Comparison of ENCODE assay signal across 9 cellular contexts in the genomic region with DNA sequence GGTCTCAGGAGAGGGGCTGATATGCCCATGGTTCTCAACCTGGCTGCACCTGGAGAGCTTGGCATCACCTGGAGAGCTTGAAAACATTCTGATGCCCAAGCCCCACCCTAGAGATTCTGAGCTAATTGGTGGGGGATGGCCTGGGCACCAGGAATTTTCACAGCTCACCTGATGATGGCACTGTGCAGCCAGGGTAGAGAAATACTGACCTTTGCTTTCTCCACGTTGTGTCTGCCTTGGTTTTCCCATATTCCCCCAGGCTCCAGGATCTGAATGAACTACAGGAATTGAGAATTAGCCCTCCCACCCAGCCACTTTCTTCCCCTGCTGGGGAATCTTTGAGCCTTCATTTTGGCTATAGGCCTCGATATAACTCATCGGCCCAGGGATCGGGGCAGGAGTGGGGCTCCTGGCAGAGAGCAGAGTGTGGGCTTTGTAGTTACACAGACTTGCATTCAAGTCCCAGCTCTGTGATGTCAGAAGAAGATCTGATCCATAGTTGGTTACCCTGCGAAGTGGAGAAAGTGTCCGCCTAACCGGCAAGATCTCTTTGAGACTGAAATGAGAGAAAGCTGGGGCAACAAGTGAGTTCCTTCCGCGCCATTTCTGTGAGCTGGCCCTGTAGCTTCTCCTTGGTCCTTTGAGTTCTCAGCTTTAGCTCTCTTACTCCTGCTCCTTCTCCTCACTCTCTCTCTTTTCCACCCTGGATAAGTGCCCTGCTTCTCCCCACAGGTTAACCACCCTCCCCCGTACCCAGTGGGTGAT. TPM values are rescaled to one million over a fixed set of nuclear protein-coding genes. Genes with fewer than 3 reads are reported as not detected.
A peak's percentile ranks its signal among the peaks of the same experiment; 100 is the strongest.
DNase-seq lines count a peak whose midpoint lies in the region; ATAC-seq, FAIRE-seq and TF ChIP-seq lines count a peak whose summit lies in the region.
"Had no signal": no experiment of that assay in that cellular context is flagged by ENCODE, and none has a peak within 500 bp of the region (broad histone marks: within the 10 kb centered on the region; RNA-seq: fewer than 3 reads in every experiment).

No MANE protein-coding gene starts in this region.

- CTCF ChIA-PET in CD8-positive, alpha-beta memory T cell (lab: Charles Lee) = interaction anchor here (0.7 to 2.5 kb wide), 7 partner anchors 8 to 340 kb away, joined by 3 to 13 read pairs (median 4); no protein-coding TSS in a partner anchor

- no peak for FAIRE-seq in bronchial epithelial cell (lab: Jason Lieb, UNC)

- POLR2A ChIA-PET in activated naive CD8-positive, alpha-beta T cell treated with anti-CD3 and anti-CD28 coated beads, Interleukin-2, amount 10 ng/mL, durations not matched to agents 7 days and 5 days (lab: Charles Lee) = interaction anchor here (0.6 to 1.6 kb wide), 2 partner anchors 329 to 1234 kb away, joined by 3 to 5 read pairs; no protein-coding TSS in a partner anchor
- POLR2A ChIA-PET in CD8-positive, alpha-beta memory T cell (lab: Charles Lee) = interaction anchor here (0.7 kb wide), 1 partner anchor 11 kb away, joined by 6 read pairs; no protein-coding TSS in a partner anchor

- no peak overlapping the region for H3K27ac Mint-ChIP-seq in activated naive CD8-positive, alpha-beta T cell treated with anti-CD3 and anti-CD28 coated beads, Interleukin-2, amount 10 ng/mL, durations not matched to agents 7 days and 5 days
- H3K27ac Mint-ChIP-seq in activated naive CD8-positive, alpha-beta T cell treated with anti-CD3 and anti-CD28 coated beads for 36 hours = no peak overlapping the region
- no peak overlapping the region for H3K27ac Mint-ChIP-seq in neural crest cell (ENCODE audit: unreplicated experiment)
- H3K27ac Mint-ChIP-seq in CD8-positive, alpha-beta memory T cell = peak overlapping the region in 3 of 8 donors; percentile 30 to 43 (median 36)
- H3K27ac Mint-ChIP-seq: activated naive CD4-positive, alpha-beta T cell treated with anti-CD3 and anti-CD28 coated beads, Interleukin-2, amount 50 U/mL, for 24 hours had no signal

- H3K9me3 ChIP-seq in CD8-positive, alpha-beta memory T cell (ENCODE audit: low read length) = no peaks in the 10 kb centered on the region

- no peaks in the 10 kb centered on the region for H3K9me3 Mint-ChIP-seq in activated naive CD8-positive, alpha-beta T cell treated with anti-CD3 and anti-CD28 coated beads, Interleukin-2, amount 10 ng/mL, durations not matched to agents 7 days and 5 days
- H3K9me3 Mint-ChIP-seq in activated naive CD8-positive, alpha-beta T cell treated with anti-CD3 and anti-CD28 coated beads for 36 hours = no peaks in the 10 kb centered on the region
- H3K9me3 Mint-ChIP-seq in neural crest cell = no peaks in the 10 kb centered on the region
- H3K9me3 Mint-ChIP-seq in CD8-positive, alpha-beta memory T cell = no peaks in the 10 kb centered on the region
- H3K9me3 Mint-ChIP-seq: activated naive CD4-positive, alpha-beta T cell treated with anti-CD3 and anti-CD28 coated beads, Interleukin-2, amount 50 U/mL, for 24 hours had no signal

- H3K4me3 Mint-ChIP-seq in activated naive CD8-positive, alpha-beta T cell treated with anti-CD3 and anti-CD28 coated beads, Interleukin-2, amount 10 ng/mL, durations not matched to agents 7 days and 5 days = no peak overlapping the region
- no peak overlapping the region for H3K4me3 Mint-ChIP-seq in activated naive CD8-positive, alpha-beta T cell treated with anti-CD3 and anti-CD28 coated beads for 36 hours
- no peak overlapping the region for H3K4me3 Mint-ChIP-seq in neural crest cell
- no peak overlapping the region for H3K4me3 Mint-ChIP-seq in CD8-positive, alpha-beta memory T cell
- H3K4me3 Mint-ChIP-seq: activated naive CD4-positive, alpha-beta T cell treated with anti-CD3 and anti-CD28 coated beads, Interleukin-2, amount 50 U/mL, for 24 hours had no signal

- H3K4me1 ChIP-seq in CD8-positive, alpha-beta memory T cell (ENCODE audit: insufficient read depth, low read length) = no peaks in the 10 kb centered on the region

- no peaks in the 10 kb centered on the region for H3K36me3 Mint-ChIP-seq in activated naive CD8-positive, alpha-beta T cell treated with anti-CD3 and anti-CD28 coated beads, Interleukin-2, amount 10 ng/mL, durations not matched to agents 7 days and 5 days
- no peaks in the 10 kb centered on the region for H3K36me3 Mint-ChIP-seq in activated naive CD8-positive, alpha-beta T cell treated with anti-CD3 and anti-CD28 coated beads for 36 hours
- H3K36me3 Mint-ChIP-seq in neural crest cell (ENCODE audit: low read depth) = no peaks in the 10 kb centered on the region
- no peaks in the 10 kb centered on the region for H3K36me3 Mint-ChIP-seq in CD8-positive, alpha-beta memory T cell
- H3K36me3 Mint-ChIP-seq: activated naive CD4-positive, alpha-beta T cell treated with anti-CD3 and anti-CD28 coated beads, Interleukin-2, amount 50 U/mL, for 24 hours had no signal

- H3K27ac ChIP-seq in CD8-positive, alpha-beta memory T cell (ENCODE audit: low read depth, low read length) = no peak overlapping the region

- H3K36me3 ChIP-seq in bronchial epithelial cell (ENCODE audit: control insufficient read depth, insufficient read depth, low read length) = no peaks in the 10 kb centered on the region
- H3K36me3 ChIP-seq in CD8-positive, alpha-beta memory T cell (ENCODE audit: insufficient read depth, low read length) = no peaks in the 10 kb centered on the region

- ATAC-seq in activated naive CD8-positive, alpha-beta T cell treated with anti-CD3 and anti-CD28 coated beads, Interleukin-2, amount 10 ng/mL, durations not matched to agents 7 days and 5 days (ENCODE audit: low read depth) = peak; percentile 39

- TF ChIP-seq CTCF in bronchial epithelial cell (IDR thresholded peaks at IDR 0.05; ENCODE audit: insufficient read depth, low read length, severe bottlenecking) (peak; percentile 82), neural crest cell (conservative IDR thresholded peaks at IDR 0.05) (peak; percentile 40)

- no peaks in the 10 kb centered on the region for H3K27me3 ChIP-seq in bronchial epithelial cell (ENCODE audit: control insufficient read depth, insufficient read depth, low read length)
- no peaks in the 10 kb centered on the region for H3K27me3 ChIP-seq in CD8-positive, alpha-beta memory T cell (ENCODE audit: insufficient read depth, low read length, poor library complexity, severe bottlenecking)

- DNase-seq in activated naive CD8-positive, alpha-beta T cell treated with anti-CD3 and anti-CD28 coated beads, Interleukin-2, amount 10 ng/mL, durations not matched to agents 7 days and 5 days = no peak
- no peak for DNase-seq in activated naive CD8-positive, alpha-beta T cell treated with anti-CD3 and anti-CD28 coated beads for 36 hours
- peak; percentile 52 for DNase-seq in NCI-H510A treated with DMSO at 0.1 percent for 48 hours (lab: John Stamatoyannopoulos, UW)
- peak; percentile 63 for DNase-seq in bronchial epithelial cell (ENCODE audit: low read depth)
- no peak for DNase-seq in neural crest cell (ENCODE audit: low read depth, low spot score)
- no peak for DNase-seq in NCI-H446 (lab: John Stamatoyannopoulos, UW)
- no peak for DNase-seq in NCI-H1694 treated with DMSO at 0.1 percent for 48 hours (lab: John Stamatoyannopoulos, UW)
- DNase-seq in CD8-positive, alpha-beta memory T cell = no peak

- H3K4me3 ChIP-seq in bronchial epithelial cell (ENCODE audit: low read depth, low read length) = no peak overlapping the region
- no peak overlapping the region for H3K4me3 ChIP-seq in CD8-positive, alpha-beta memory T cell (ENCODE audit: low read length)

- peaks cover 7% of the 10 kb centered on the region for H3K4me1 Mint-ChIP-seq in activated naive CD8-positive, alpha-beta T cell treated with anti-CD3 and anti-CD28 coated beads, Interleukin-2, amount 10 ng/mL, durations not matched to agents 7 days and 5 days
- no peaks in the 10 kb centered on the region for H3K4me1 Mint-ChIP-seq in activated naive CD8-positive, alpha-beta T cell treated with anti-CD3 and anti-CD28 coated beads for 36 hours
- H3K4me1 Mint-ChIP-seq in neural crest cell = no peaks in the 10 kb centered on the region
- H3K4me1 Mint-ChIP-seq in CD8-positive, alpha-beta memory T cell = no peaks in the 10 kb centered on the region
- H3K4me1 Mint-ChIP-seq: activated naive CD4-positive, alpha-beta T cell treated with anti-CD3 and anti-CD28 coated beads, Interleukin-2, amount 50 U/mL, for 24 hours had no signal

- H3K27me3 Mint-ChIP-seq in activated naive CD8-positive, alpha-beta T cell treated with anti-CD3 and anti-CD28 coated beads, Interleukin-2, amount 10 ng/mL, durations not matched to agents 7 days and 5 days = peaks cover 8% of the 10 kb centered on the region
- H3K27me3 Mint-ChIP-seq in activated naive CD8-positive, alpha-beta T cell treated with anti-CD3 and anti-CD28 coated beads for 36 hours = no peaks in the 10 kb centered on the region
- peaks cover 12% of the 10 kb centered on the region for H3K27me3 Mint-ChIP-seq in neural crest cell (ENCODE audit: low read depth)
- H3K27me3 Mint-ChIP-seq in CD8-positive, alpha-beta memory T cell = peaks cover 4 to 12% of the 10 kb centered on the region in 2 donors
- H3K27me3 Mint-ChIP-seq: activated naive CD4-positive, alpha-beta T cell treated with anti-CD3 and anti-CD28 coated beads, Interleukin-2, amount 50 U/mL, for 24 hours had no signal

RNA-seq across cellular contexts. Expression of a gene that starts 33.1 kb away (rescaled TPM):
- total RNA-seq in activated naive CD8-positive, alpha-beta T cell treated with anti-CD3 and anti-CD28 coated beads, Interleukin-2, amount 10 ng/mL, durations not matched to agents 7 days and 5 days = 10 to 100 TPM; 27.5 to 29.7 TPM
- total RNA-seq in activated naive CD8-positive, alpha-beta T cell treated with anti-CD3 and anti-CD28 coated beads for 36 hours = 10 to 100 TPM; 17.6 to 18.8 TPM
- total RNA-seq in bronchial epithelial cell (28.8 and 32.1 TPM in 2 replicates), neural crest cell (28.7 and 30.0 TPM in 2 replicates)
- 10 to 100 TPM; 17.5 to 19.3 TPM for total RNA-seq in CD8-positive, alpha-beta memory T cell
- 38.3 TPM for polyA plus RNA-seq in CD8-positive, alpha-beta memory T cell

Comparison
In these comparisons a context has a peak if more than half of its experiments do, and no peak if none do; other contexts are left out.
1. DNase-seq: peak in NCI-H510A treated with DMSO at 0.1 percent for 48 hours (single experiment) and bronchial epithelial cell (single experiment); none in activated naive CD8-positive, alpha-beta T cell treated with anti-CD3 and anti-CD28 coated beads, Interleukin-2, amount 10 ng/mL, durations not matched to agents 7 days and 5 days (single experiment), activated naive CD8-positive, alpha-beta T cell treated with anti-CD3 and anti-CD28 coated beads for 36 hours (single experiment), neural crest cell (single experiment), NCI-H446 (0 of 2), NCI-H1694 treated with DMSO at 0.1 percent for 48 hours (single experiment) and CD8-positive, alpha-beta memory T cell (0 of 5).